8 cellular contexts compared by ENCODE assay signal in the genomic region with DNA sequence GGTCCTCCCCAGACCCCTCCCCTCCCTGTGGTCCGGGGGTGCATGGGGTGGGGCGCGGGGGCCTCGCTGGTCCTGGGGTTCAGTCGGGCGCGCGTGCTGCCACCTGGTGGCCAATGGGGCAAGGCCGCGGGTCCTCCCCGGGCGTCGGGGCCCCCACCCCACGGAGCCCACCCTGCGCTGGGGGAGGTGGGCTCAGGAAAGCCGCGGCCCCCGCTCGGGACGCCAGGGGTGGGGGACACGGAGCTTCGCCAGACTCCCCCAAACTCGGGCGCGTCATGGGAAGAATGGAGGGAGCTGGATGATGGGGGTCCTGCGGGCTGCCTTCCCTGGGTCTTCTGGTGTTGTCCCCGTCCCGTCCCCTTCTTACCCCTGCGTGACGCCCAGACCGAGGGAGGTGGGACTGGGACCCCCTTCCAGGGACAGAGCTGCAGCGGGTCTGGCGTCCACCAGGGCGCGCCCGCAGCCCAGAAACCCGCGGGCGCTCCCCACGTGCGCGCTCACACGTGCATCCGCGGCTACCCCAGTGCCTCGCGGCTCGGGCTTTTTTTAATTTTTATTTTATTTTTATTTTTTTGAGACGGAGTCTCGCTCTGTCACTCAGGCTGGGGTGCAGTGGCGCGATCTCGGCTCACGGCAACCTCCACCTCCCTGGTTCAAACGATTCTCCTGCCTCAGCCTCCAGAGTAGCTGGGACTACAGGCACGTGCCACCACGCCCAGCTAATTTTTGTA. TPM values are rescaled to one million over a fixed set of nuclear protein-coding genes. Genes with fewer than 3 reads are reported as not detected.
DNase-seq lines count a peak whose midpoint lies in the region; ATAC-seq and TF ChIP-seq lines count a peak whose summit lies in the region.

No MANE protein-coding gene starts in this region.

- TF ChIP-seq CTCF in CD8-positive, alpha-beta T cell (IDR thresholded peaks at IDR 0.05): peak; percentile 94
- TF ChIP-seq CTCF in mucosa of descending colon (IDR thresholded peaks at IDR 0.05) (peak; percentile 77), type B pancreatic cell (conservative IDR thresholded peaks at IDR 0.05) (peak; percentile 84)

- H3K9me3 ChIP-seq in CD8-positive, alpha-beta T cell (ENCODE audit: low read length): no peaks in the 10 kb centered on the region
- no peaks in the 10 kb centered on the region for H3K9me3 ChIP-seq in mucosa of descending colon

- intact Hi-C loops in CD8-positive, alpha-beta T cell (cut with DNase I, micrococcal nuclease): loop anchor here (1.0 to 5.0 kb wide), 6 partner anchors 47 to 154 kb away; partner anchors contain the start of genes MBD3 (in 1 of the 2) and UQCR11 (in 1 of the 2)
- intact Hi-C loops in activated CD4-positive, alpha-beta T cell treated with anti-CD3 and anti-CD28 coated beads, Interleukin-2, amount 10 ng/mL, durations not matched to agents 24 days and 14 days (cut with micrococcal nuclease): loop anchor here (1.0 to 5.0 kb wide), 3 partner anchors 65 to 126 kb away; partner anchors contain the start of gene UQCR11
- intact Hi-C loops in mucosa of descending colon (cut with DNase I, micrococcal nuclease): no loop called here

- H3K36me3 ChIP-seq in CD8-positive, alpha-beta T cell (ENCODE audit: insufficient read depth, low read length): no peaks in the 10 kb centered on the region
- H3K36me3 ChIP-seq in mucosa of descending colon (ENCODE audit: low read depth): no peaks in the 10 kb centered on the region

- no peak overlapping the region for H3K4me3 Mint-ChIP-seq in CD8-positive, alpha-beta T cell
- H3K4me3 Mint-ChIP-seq in IgD-negative memory B cell (peak overlapping the region; percentile 57 to 89 (median 72)), type B pancreatic cell (no peak overlapping the region)
- H3K4me3 Mint-ChIP-seq in activated CD4-positive, alpha-beta T cell treated with anti-CD3 and anti-CD28 coated beads, Interleukin-2, amount 10 ng/mL, durations not matched to agents 24 days and 14 days: peak overlapping the region; percentile 59

- DNase-seq in CD8-positive, alpha-beta T cell: peak in 6 of 7 experiments; percentile 46 to 78 (median 60)
- DNase-seq in activated CD4-positive, alpha-beta T cell treated with anti-CD3 and anti-CD28 coated beads, Interleukin-2, amount 10 ng/mL, durations not matched to agents 24 days and 14 days: peak; percentile 88
- DNase-seq in ecto neural progenitor cell (ENCODE audit: low spot score) (peak; percentile 77), mucosa of descending colon (peak; percentile 57 to 61 (median 60)), type B pancreatic cell (ENCODE audit: extremely low spot score, unreplicated experiment) (no peak)

- H3K9me3 Mint-ChIP-seq in CD8-positive, alpha-beta T cell: no peaks in the 10 kb centered on the region
- no peaks in the 10 kb centered on the region for H3K9me3 Mint-ChIP-seq in IgD-negative memory B cell
- H3K9me3 Mint-ChIP-seq in activated CD4-positive, alpha-beta T cell treated with anti-CD3 and anti-CD28 coated beads, Interleukin-2, amount 10 ng/mL, durations not matched to agents 24 days and 14 days: no peaks in the 10 kb centered on the region
- H3K9me3 Mint-ChIP-seq in type B pancreatic cell: no peaks in the 10 kb centered on the region

- peaks cover 22% of the 10 kb centered on the region for H3K27me3 ChIP-seq in CD8-positive, alpha-beta T cell (ENCODE audit: insufficient read depth, low read length)

- peaks cover 48% of the 10 kb centered on the region for H3K27me3 Mint-ChIP-seq in CD8-positive, alpha-beta T cell (ENCODE audit: low read depth)
- peaks cover 10% of the 10 kb centered on the region for H3K27me3 Mint-ChIP-seq in IgD-negative memory B cell
- peaks cover 54% of the 10 kb centered on the region for H3K27me3 Mint-ChIP-seq in activated CD4-positive, alpha-beta T cell treated with anti-CD3 and anti-CD28 coated beads, Interleukin-2, amount 10 ng/mL, durations not matched to agents 24 days and 14 days
- H3K27me3 Mint-ChIP-seq in type B pancreatic cell: peaks cover 71% of the 10 kb centered on the region

- H3K4me1 Mint-ChIP-seq in CD8-positive, alpha-beta T cell (ENCODE audit: low read depth): peaks cover 16% of the 10 kb centered on the region
- H3K4me1 Mint-ChIP-seq in IgD-negative memory B cell (peaks cover 11 to 16% (median 13%) of the 10 kb centered on the region in 3 donors), type B pancreatic cell (ENCODE audit: unreplicated experiment) (peaks cover 10% of the 10 kb centered on the region)
- peaks cover 9% of the 10 kb centered on the region for H3K4me1 Mint-ChIP-seq in activated CD4-positive, alpha-beta T cell treated with anti-CD3 and anti-CD28 coated beads, Interleukin-2, amount 10 ng/mL, durations not matched to agents 24 days and 14 days

- CTCF ChIA-PET in CD8-positive, alpha-beta T cell (lab: Charles Lee): interaction anchor here (0.6 to 5.4 kb wide), 30 partner anchors 10 to 209 kb away, joined by 3 to 70 read pairs (median 5); partner anchors contain the start of gene UQCR11

- H3K36me3 Mint-ChIP-seq in CD8-positive, alpha-beta T cell: no peaks in the 10 kb centered on the region
- H3K36me3 Mint-ChIP-seq in IgD-negative memory B cell (no peaks in the 10 kb centered on the region), type B pancreatic cell (no peaks in the 10 kb centered on the region)
- no peaks in the 10 kb centered on the region for H3K36me3 Mint-ChIP-seq in activated CD4-positive, alpha-beta T cell treated with anti-CD3 and anti-CD28 coated beads, Interleukin-2, amount 10 ng/mL, durations not matched to agents 24 days and 14 days (ENCODE audit: low read depth)

- peak; percentile 66 for ATAC-seq in CD8-positive, alpha-beta T cell
- peak; percentile 67 for ATAC-seq in mucosa of descending colon
- no peak for ATAC-seq in GM18502 (IDR thresholded peaks at IDR 0.05; ENCODE audit: poor library complexity, unreplicated experiment)
- ATAC-seq in HG02970 (IDR thresholded peaks at IDR 0.05; ENCODE audit: low FRiP score, unreplicated experiment): no peak

- peak overlapping the region; percentile 30 for H3K4me3 ChIP-seq in CD8-positive, alpha-beta T cell (ENCODE audit: low read depth, low read length)
- H3K4me3 ChIP-seq in mucosa of descending colon: no peak overlapping the region

- H3K4me1 ChIP-seq in CD8-positive, alpha-beta T cell (ENCODE audit: insufficient read depth, low read length): peaks cover 19% of the 10 kb centered on the region
- H3K4me1 ChIP-seq in mucosa of descending colon (ENCODE audit: low read depth): peaks cover 9% of the 10 kb centered on the region

- no peak overlapping the region for H3K27ac ChIP-seq in CD8-positive, alpha-beta T cell (ENCODE audit: low read depth, low read length)

- POLR2A ChIA-PET in CD8-positive, alpha-beta T cell (lab: Charles Lee): no interaction called here

- H3K27ac Mint-ChIP-seq in CD8-positive, alpha-beta T cell: no peak overlapping the region
- peak overlapping the region in 2 of 3 donors; percentile 73 to 85 for H3K27ac Mint-ChIP-seq in IgD-negative memory B cell
- H3K27ac Mint-ChIP-seq in activated CD4-positive, alpha-beta T cell treated with anti-CD3 and anti-CD28 coated beads, Interleukin-2, amount 10 ng/mL, durations not matched to agents 24 days and 14 days: no peak overlapping the region
- no peak overlapping the region for H3K27ac Mint-ChIP-seq in type B pancreatic cell

RNA-seq across cellular contexts. Expression of gene TCF3, which starts 19.8 kb away (rescaled TPM):
- 10 to 100 TPM; 67.6 to 69.7 TPM for total RNA-seq in CD8-positive, alpha-beta T cell
- 28.6 TPM for polyA plus RNA-seq in IgD-negative memory B cell
- total RNA-seq in activated CD4-positive, alpha-beta T cell treated with anti-CD3 and anti-CD28 coated beads, Interleukin-2, amount 10 ng/mL, durations not matched to agents 24 days and 14 days: 147 and 154 TPM in 2 replicates
- total RNA-seq in mucosa of descending colon (10 to 100 TPM; 54.4 to 57.7 (median 57.4) TPM), type B pancreatic cell (ENCODE audit: low replicate concordance) (134 and 193 TPM in 2 replicates)

Comparison
In these comparisons a context has a peak if more than half of its experiments do, and no peak if none do; other contexts are left out.
1. ATAC-seq: peak in CD8-positive, alpha-beta T cell (single experiment) and mucosa of descending colon (single experiment); none in GM18502 (single experiment) and HG02970 (single experiment).
2. H3K27ac Mint-ChIP-seq: peak in IgD-negative memory B cell (2 of 3); none in CD8-positive, alpha-beta T cell (single experiment), activated CD4-positive, alpha-beta T cell treated with anti-CD3 and anti-CD28 coated beads, Interleukin-2, amount 10 ng/mL, durations not matched to agents 24 days and 14 days (single experiment) and type B pancreatic cell (single experiment).
3. H3K4me3 Mint-ChIP-seq: peak in IgD-negative memory B cell (4 of 4) and activated CD4-positive, alpha-beta T cell treated with anti-CD3 and anti-CD28 coated beads, Interleukin-2, amount 10 ng/mL, durations not matched to agents 24 days and 14 days (single experiment); none in CD8-positive, alpha-beta T cell (single experiment) and type B pancreatic cell (single experiment).
4. intact Hi-C loops: an anchor here in CD8-positive, alpha-beta T cell (1.0 to 5.0 kb wide) and activated CD4-positive, alpha-beta T cell treated with anti-CD3 and anti-CD28 coated beads, Interleukin-2, amount 10 ng/mL, durations not matched to agents 24 days and 14 days (1.0 to 5.0 kb wide); none called in mucosa of descending colon.
5. Peak in every context shown above with its lines, with median percentiles within 50 percentile points of each other: CTCF ChIP-seq.